ENCODE assay signal across 16 cellular contexts in the genomic region with DNA sequence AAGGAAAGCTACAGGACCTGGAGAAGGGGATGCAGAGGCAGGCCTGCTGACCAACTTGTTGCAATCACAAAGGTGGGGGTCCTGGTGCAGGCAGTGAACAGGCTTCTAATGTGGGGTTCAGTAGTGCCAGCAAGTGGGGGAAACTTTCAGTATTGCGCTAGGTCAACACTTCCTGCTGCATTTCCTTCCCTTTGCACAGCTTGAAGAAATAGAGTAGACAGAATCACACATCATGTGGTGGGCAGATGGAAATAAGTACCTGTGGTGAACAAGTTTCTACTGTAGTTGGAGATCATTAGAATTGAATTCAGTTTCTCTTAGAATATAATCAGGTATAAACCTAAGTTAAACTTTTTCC.
DNase-seq lines count a peak whose midpoint lies in the region; ATAC-seq lines count a peak whose summit lies in the region.
"Had no signal": no experiment of that assay in that cellular context is flagged by ENCODE, and none has a peak within 500 bp of the region (broad histone marks: within the 10 kb centered on the region; RNA-seq: fewer than 3 reads in every experiment).

No MANE protein-coding gene starts in this region.

- no peaks in the 10 kb centered on the region for H3K9me3 ChIP-seq in T-helper 17 cell (ENCODE audit: control insufficient read depth, low read length, poor library complexity, severe bottlenecking)
- H3K9me3 ChIP-seq: stomach had no signal

- peak overlapping the region; percentile 81 for H3K27ac Mint-ChIP-seq in activated CD8-positive, alpha-beta memory T cell treated with anti-CD3 and anti-CD28 coated beads, Interleukin-2, amount 10 ng/mL, durations not matched to agents 7 days and 5 days
- peak overlapping the region; percentile 81 for H3K27ac Mint-ChIP-seq in T-helper 17 cell
- peak overlapping the region; percentile 89 to 91 for H3K27ac Mint-ChIP-seq in effector memory CD8-positive, alpha-beta T cell
- H3K27ac Mint-ChIP-seq in stimulated activated naive CD8-positive, alpha-beta T cell treated with anti-CD3 and anti-CD28 coated beads, Interleukin-15, amount 100 ng/mL, for 72 hours = peak overlapping the region; percentile 94 to 95
- H3K27ac Mint-ChIP-seq: neural progenitor cell had no signal

- no peaks in the 10 kb centered on the region for H3K9me3 Mint-ChIP-seq in activated CD8-positive, alpha-beta memory T cell treated with anti-CD3 and anti-CD28 coated beads, Interleukin-2, amount 10 ng/mL, durations not matched to agents 7 days and 5 days (ENCODE audit: low read depth)
- H3K9me3 Mint-ChIP-seq in effector memory CD8-positive, alpha-beta T cell = no peaks in the 10 kb centered on the region
- H3K9me3 Mint-ChIP-seq in stimulated activated naive CD8-positive, alpha-beta T cell treated with anti-CD3 and anti-CD28 coated beads, Interleukin-15, amount 100 ng/mL, for 72 hours = no peaks in the 10 kb centered on the region
- H3K9me3 Mint-ChIP-seq: neural progenitor cell had no signal

- peak; percentile 66 for ATAC-seq in activated CD8-positive, alpha-beta memory T cell treated with anti-CD3 and anti-CD28 coated beads, Interleukin-2, amount 10 ng/mL, durations not matched to agents 7 days and 5 days
- ATAC-seq in T-helper 17 cell (no peak), GM18909 (IDR thresholded peaks at IDR 0.05; ENCODE audit: poor library complexity, unreplicated experiment) (no peak), GM18498 (IDR thresholded peaks at IDR 0.05; ENCODE audit: unreplicated experiment) (no peak)
- ATAC-seq in effector memory CD8-positive, alpha-beta T cell (replicated peaks) = peak; percentile 57
- ATAC-seq in stimulated activated naive CD8-positive, alpha-beta T cell treated with anti-CD3 and anti-CD28 coated beads, Interleukin-15, amount 100 ng/mL, for 72 hours = peak; percentile 30
- ATAC-seq: sciatic nerve had no signal

- peaks cover 59% of the 10 kb centered on the region for H3K36me3 Mint-ChIP-seq in activated CD8-positive, alpha-beta memory T cell treated with anti-CD3 and anti-CD28 coated beads, Interleukin-2, amount 10 ng/mL, durations not matched to agents 7 days and 5 days
- peaks cover 12% of the 10 kb centered on the region for H3K36me3 Mint-ChIP-seq in T-helper 17 cell (ENCODE audit: low read depth)
- peaks cover 85% of the 10 kb centered on the region for H3K36me3 Mint-ChIP-seq in effector memory CD8-positive, alpha-beta T cell (ENCODE audit: insufficient read depth)

- CTCF ChIA-PET in activated CD8-positive, alpha-beta memory T cell treated with anti-CD3 and anti-CD28 coated beads, Interleukin-2, amount 10 ng/mL, durations not matched to agents 7 days and 5 days (lab: Charles Lee) = interaction anchor here (1.9 to 2.4 kb wide), 2 partner anchors 11 to 228 kb away, joined by 6 to 10 read pairs; no protein-coding TSS in a partner anchor

- DNase-seq in activated CD8-positive, alpha-beta memory T cell treated with anti-CD3 and anti-CD28 coated beads, Interleukin-2, amount 10 ng/mL, durations not matched to agents 7 days and 5 days = peak; percentile 52
- no peak for DNase-seq in activated CD8-positive, alpha-beta memory T cell treated with anti-CD3 and anti-CD28 coated beads, Interleukin-2, amount 50 U/mL, for 4 hours
- DNase-seq in T-helper 17 cell (no peak), glomerular visceral epithelial cell (ENCODE audit: extremely low spot score) (no peak)
- DNase-seq in effector memory CD8-positive, alpha-beta T cell = no peak
- no peak for DNase-seq in stimulated activated naive CD8-positive, alpha-beta T cell treated with anti-CD3 and anti-CD28 coated beads, Interleukin-15, amount 100 ng/mL, for 72 hours
- DNase-seq: cortex of kidney, DMS153, NCI-H187, NCI-H69, RPMI8226, stomach had no signal

- H3K27me3 Mint-ChIP-seq in activated CD8-positive, alpha-beta memory T cell treated with anti-CD3 and anti-CD28 coated beads, Interleukin-2, amount 10 ng/mL, durations not matched to agents 7 days and 5 days = no peaks in the 10 kb centered on the region
- no peaks in the 10 kb centered on the region for H3K27me3 Mint-ChIP-seq in T-helper 17 cell
- no peaks in the 10 kb centered on the region for H3K27me3 Mint-ChIP-seq in effector memory CD8-positive, alpha-beta T cell
- no peaks in the 10 kb centered on the region for H3K27me3 Mint-ChIP-seq in stimulated activated naive CD8-positive, alpha-beta T cell treated with anti-CD3 and anti-CD28 coated beads, Interleukin-15, amount 100 ng/mL, for 72 hours

- peaks cover 56% of the 10 kb centered on the region for H3K4me1 Mint-ChIP-seq in activated CD8-positive, alpha-beta memory T cell treated with anti-CD3 and anti-CD28 coated beads, Interleukin-2, amount 10 ng/mL, durations not matched to agents 7 days and 5 days
- peaks cover 59% of the 10 kb centered on the region for H3K4me1 Mint-ChIP-seq in T-helper 17 cell
- H3K4me1 Mint-ChIP-seq in effector memory CD8-positive, alpha-beta T cell (ENCODE audit: low read depth in 2 of 2) = peaks cover 56 to 60% of the 10 kb centered on the region in 2 donors
- H3K4me1 Mint-ChIP-seq in stimulated activated naive CD8-positive, alpha-beta T cell treated with anti-CD3 and anti-CD28 coated beads, Interleukin-15, amount 100 ng/mL, for 72 hours = peaks cover 92% of the 10 kb centered on the region

- H3K4me3 Mint-ChIP-seq in activated CD8-positive, alpha-beta memory T cell treated with anti-CD3 and anti-CD28 coated beads, Interleukin-2, amount 10 ng/mL, durations not matched to agents 7 days and 5 days = no peak overlapping the region
- H3K4me3 Mint-ChIP-seq in T-helper 17 cell = peak overlapping the region; percentile 47
- H3K4me3 Mint-ChIP-seq in effector memory CD8-positive, alpha-beta T cell = peak overlapping the region; percentile 40 to 43
- peak overlapping the region in 1 of 2 donors; percentile 61 for H3K4me3 Mint-ChIP-seq in stimulated activated naive CD8-positive, alpha-beta T cell treated with anti-CD3 and anti-CD28 coated beads, Interleukin-15, amount 100 ng/mL, for 72 hours
- H3K4me3 Mint-ChIP-seq: neural progenitor cell had no signal

Comparison
In these comparisons a context has a peak if more than half of its experiments do, and no peak if none do; other contexts are left out.
1. ATAC-seq: peak in activated CD8-positive, alpha-beta memory T cell treated with anti-CD3 and anti-CD28 coated beads, Interleukin-2, amount 10 ng/mL, durations not matched to agents 7 days and 5 days (single experiment), effector memory CD8-positive, alpha-beta T cell (single experiment) and stimulated activated naive CD8-positive, alpha-beta T cell treated with anti-CD3 and anti-CD28 coated beads, Interleukin-15, amount 100 ng/mL, for 72 hours (single experiment); none in T-helper 17 cell (single experiment), GM18909 (single experiment) and GM18498 (single experiment).
2. Peak in every context shown above with its lines, with median percentiles within 50 percentile points of each other: H3K27ac Mint-ChIP-seq.